Comparison of ENCODE assay signal across 8 cellular contexts in the genomic region with DNA sequence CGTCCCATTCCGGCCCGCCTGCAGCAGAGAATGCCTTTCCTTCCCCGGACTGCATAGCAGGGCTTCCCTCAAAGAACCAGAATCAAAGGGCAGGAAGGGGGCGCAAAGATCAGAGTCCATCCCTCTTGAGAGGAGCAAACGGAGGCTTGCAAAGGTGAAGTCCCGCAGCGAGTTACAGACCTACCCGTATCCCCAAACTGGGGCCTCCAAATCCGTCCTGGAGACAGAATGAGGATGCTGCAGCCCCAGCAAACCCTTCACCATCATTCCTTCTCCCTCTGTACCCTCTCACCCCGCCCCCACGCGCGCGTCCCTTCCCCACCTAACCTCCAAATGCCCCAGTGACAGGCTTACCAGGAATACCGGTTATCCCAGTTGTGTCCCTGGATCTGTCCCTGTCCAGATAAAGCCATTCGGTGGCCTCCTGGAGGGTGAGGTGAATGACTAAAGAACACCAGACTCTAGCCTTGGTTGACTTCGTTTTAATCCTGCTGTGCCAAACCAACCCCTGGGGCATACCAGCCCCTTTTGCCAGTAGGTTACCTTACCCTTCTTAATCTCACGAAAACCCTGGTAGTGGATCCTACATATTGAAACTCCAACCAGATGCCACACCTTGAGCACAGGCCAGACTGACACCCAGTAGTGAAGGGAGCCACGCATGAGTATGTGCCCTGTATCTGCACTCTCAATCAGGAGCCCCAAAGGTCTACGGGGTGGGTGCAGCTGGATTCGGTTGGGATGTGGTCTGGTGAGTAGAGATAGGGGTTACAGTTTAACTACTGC. TPM values are rescaled to one million over a fixed set of nuclear protein-coding genes. Genes with fewer than 3 reads are reported as not detected.
A peak's percentile ranks its signal among the peaks of the same experiment; 100 is the strongest.
DNase-seq lines count a peak whose midpoint lies in the region; ATAC-seq and TF ChIP-seq lines count a peak whose summit lies in the region.

No MANE protein-coding gene starts in this region.

- ATAC-seq in left lung, result peak; percentile 29

- no peaks in the 10 kb centered on the region for H3K9me3 ChIP-seq in left lung

- H3K4me3 ChIP-seq in cardiac fibroblast (replicated peaks in 1 of 2; ENCODE audit: low read depth in 2 of 2, low read length in 2 of 2), result peak overlapping the region; percentile 47 to 55
- H3K4me3 ChIP-seq in left lung, result peak overlapping the region; percentile 62 to 64

- intact Hi-C loops in left lung (cut with DNase I), result no loop called here

- TF ChIP-seq CTCF in cardiac fibroblast (IDR thresholded peaks at IDR 0.05; ENCODE audit: low read depth, low read length), result no peak
- TF ChIP-seq CTCF in left lung (IDR thresholded peaks at IDR 0.05), result no peak

- peaks cover 13 to 42% of the 10 kb centered on the region in 2 donors for H3K4me1 ChIP-seq in left lung

- no peaks in the 10 kb centered on the region for H3K36me3 ChIP-seq in left lung

- H3K27ac ChIP-seq in left lung (peak overlapping the region; percentile 89 to 91), temporal lobe (ENCODE audit: low read depth, low read length) (peak overlapping the region; percentile 19)

- H3K27me3 ChIP-seq in left lung, result peaks cover 0 to 4% of the 10 kb centered on the region in 2 donors

- peak; percentile 26 for DNase-seq in NCI-H1092 treated with DMSO at 0.1 percent for 48 hours (lab: John Stamatoyannopoulos, UW)
- DNase-seq in NCI-H1092 (lab: John Stamatoyannopoulos, UW), result no peak
- DNase-seq in NCI-H146 (lab: John Stamatoyannopoulos, UW), result peak; percentile 36
- DNase-seq in cardiac fibroblast (ENCODE audit: low read depth in 2 of 2), result no peak
- DNase-seq in left lung, result peak in 1 of 2 donors; percentile 64
- DNase-seq in NCI-H1436 (lab: John Stamatoyannopoulos, UW), result no peak
- no peak for DNase-seq in COR-L47 (lab: John Stamatoyannopoulos, UW)

RNA-seq across cellular contexts. Expression of gene SLC40A1, which starts 1.0 kb away (rescaled TPM):
- 100 to 1,000 TPM; 104 to 153 TPM for total RNA-seq in left lung
- total RNA-seq in temporal lobe, result 18.4 TPM

Comparison
In these comparisons a context has a peak if more than half of its experiments do, and no peak if none do; other contexts are left out.
1. DNase-seq: peak in NCI-H1092 treated with DMSO at 0.1 percent for 48 hours (single experiment) and NCI-H146 (single experiment); none in NCI-H1092 (single experiment), cardiac fibroblast (0 of 2), NCI-H1436 (single experiment) and COR-L47 (single experiment).